ENCODE assay signal across 32 cellular contexts in the genomic region with DNA sequence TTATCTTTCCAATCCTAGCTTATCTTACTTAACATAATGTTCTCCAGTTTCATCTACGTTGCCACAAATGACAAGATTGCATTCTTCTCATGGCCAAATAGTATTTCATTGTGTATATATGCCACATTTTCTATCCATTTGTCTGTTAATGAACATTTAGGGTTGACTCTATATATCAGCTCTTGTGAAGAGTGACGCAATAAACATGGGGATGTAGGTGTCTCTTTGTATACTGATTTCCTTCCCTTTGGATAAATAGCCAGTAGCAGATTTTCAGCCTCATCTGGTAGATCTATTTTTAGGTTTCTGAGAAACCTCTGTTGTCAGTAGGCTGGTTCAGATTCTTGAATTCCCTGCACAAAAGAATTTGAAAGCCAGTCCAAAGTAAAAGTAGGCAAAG. TPM values are rescaled to one million over a fixed set of nuclear protein-coding genes. Genes with fewer than 3 reads are reported as not detected.
"Had no signal": no experiment of that assay in that cellular context is flagged by ENCODE, and none has a peak within 500 bp of the region (broad histone marks: within the 10 kb centered on the region; RNA-seq: fewer than 3 reads in every experiment).

No MANE protein-coding gene starts in this region.

- H3K27me3 ChIP-seq: breast epithelium, pancreas, sigmoid colon, tibial nerve had no signal

- H3K27ac ChIP-seq: breast epithelium, pancreas, prostate gland, sigmoid colon, tibial nerve had no signal

- H3K4me3 ChIP-seq: breast epithelium, pancreas, prostate gland, sigmoid colon, tibial nerve had no signal

- DNase-seq: activated CD4-positive, alpha-beta T cell treated with anti-CD3 and anti-CD28 coated beads for 1 hour; activated CD8-positive, alpha-beta T cell treated with anti-CD3 and anti-CD28 coated beads, Interleukin-2, amount 10 ng/mL, durations not matched to agents 7 days and 5 days; activated gamma-delta T cell treated with Interleukin-2 at 50 U/mL for 16 hours; activated naive CD8-positive, alpha-beta T cell treated with anti-CD3 and anti-CD28 coated beads, Interleukin-2, amount 50 U/mL, for 24 hours; activated T-cell treated with anti-CD3 and anti-CD28 coated beads for 4 hours; central memory CD4-positive, alpha-beta T cell; foreskin fibroblast; head of caudate nucleus; hypothalamus; immature natural killer cell; kidney; left colon; mammary epithelial cell; naive B cell; pancreas; retina; sigmoid colon; stimulated activated CD4-positive, alpha-beta T cell treated with anti-CD3 and anti-CD28 coated beads, Interleukin-4, amount 100 ng/mL, for 4 hours; stimulated activated CD8-positive, alpha-beta memory T cell treated with anti-CD3 and anti-CD28 coated beads, Interleukin-4, amount 100 ng/mL, for 48 hours had no signal

- H3K9me3 ChIP-seq: breast epithelium, pancreas, prostate gland, sigmoid colon had no signal

- H3K36me3 ChIP-seq: breast epithelium, pancreas, prostate gland, sigmoid colon, tibial nerve had no signal

- H3K27me3 Mint-ChIP-seq: activated CD8-positive, alpha-beta memory T cell treated with anti-CD3 and anti-CD28 coated beads, Interleukin-2, amount 10 ng/mL, durations not matched to agents 7 days and 5 days; activated naive CD4-positive, alpha-beta T cell treated with anti-CD3 and anti-CD28 coated beads, Interleukin-2, amount 50 U/mL, for 24 hours; naive B cell had no signal

- H3K4me3 Mint-ChIP-seq: activated CD8-positive, alpha-beta memory T cell treated with anti-CD3 and anti-CD28 coated beads, Interleukin-2, amount 10 ng/mL, durations not matched to agents 7 days and 5 days; activated CD8-positive, alpha-beta T cell treated with anti-CD3 and anti-CD28 coated beads, Interleukin-2, amount 10 ng/mL, durations not matched to agents 7 days and 5 days; activated naive CD4-positive, alpha-beta T cell treated with anti-CD3 and anti-CD28 coated beads, Interleukin-2, amount 50 U/mL, for 24 hours; activated naive CD8-positive, alpha-beta T cell treated with anti-CD3 and anti-CD28 coated beads, Interleukin-2, amount 50 U/mL, for 24 hours; immature natural killer cell; naive B cell had no signal

- H3K4me1 ChIP-seq: breast epithelium, pancreas, prostate gland, sigmoid colon, tibial nerve had no signal

- H3K9me3 Mint-ChIP-seq: activated naive CD4-positive, alpha-beta T cell treated with anti-CD3 and anti-CD28 coated beads, Interleukin-2, amount 50 U/mL, for 24 hours had no signal

- H3K36me3 Mint-ChIP-seq: activated naive CD4-positive, alpha-beta T cell treated with anti-CD3 and anti-CD28 coated beads, Interleukin-2, amount 50 U/mL, for 24 hours; immature natural killer cell; naive B cell had no signal

- FAIRE-seq: endothelial cell of umbilical vein, kidney, pancreas had no signal

- ATAC-seq: left colon, pancreas had no signal

- H3K27ac Mint-ChIP-seq: activated CD8-positive, alpha-beta memory T cell treated with anti-CD3 and anti-CD28 coated beads, Interleukin-2, amount 10 ng/mL, durations not matched to agents 7 days and 5 days; activated CD8-positive, alpha-beta T cell treated with anti-CD3 and anti-CD28 coated beads, Interleukin-2, amount 10 ng/mL, durations not matched to agents 7 days and 5 days; activated naive CD4-positive, alpha-beta T cell treated with anti-CD3 and anti-CD28 coated beads, Interleukin-2, amount 50 U/mL, for 24 hours; activated naive CD8-positive, alpha-beta T cell treated with anti-CD3 and anti-CD28 coated beads, Interleukin-2, amount 50 U/mL, for 24 hours; immature natural killer cell had no signal

RNA-seq across cellular contexts. Expression of gene SLC17A2, which starts 14.2 kb away (rescaled TPM):
- total RNA-seq: activated CD8-positive, alpha-beta memory T cell treated with anti-CD3 and anti-CD28 coated beads, Interleukin-2, amount 10 ng/mL, durations not matched to agents 7 days and 5 days; activated CD8-positive, alpha-beta T cell treated with anti-CD3 and anti-CD28 coated beads, Interleukin-2, amount 10 ng/mL, durations not matched to agents 7 days and 5 days; breast epithelium; endothelial cell of umbilical vein; left colon; mammary epithelial cell; mucosa of gallbladder; prostate gland; sigmoid colon; T-helper 1 cell treated with Interleukin-12 subunit alpha and Interleukin-12 subunit beta and Interleukin-4 antibody, amounts not matched to agents 30 ng/mL and 1 ng/mL, for 36 hours; temporal lobe; tibial nerve; ureter had no signal
- polyA plus RNA-seq: endothelial cell of umbilical vein, esophagus, immature natural killer cell, mammary epithelial cell, neural cell, sigmoid colon, small intestine had no signal

RNA-seq across cellular contexts. Expression of gene TRIM38, which starts 17.9 kb away (rescaled TPM):
- polyA plus RNA-seq: neural cell had no signal
